ENCODE assay signal across 10 cellular contexts in genomic region chr11:128772814-128773213, GRCh38.
DNase-seq lines count a peak whose midpoint lies in the region; ATAC-seq and TF ChIP-seq lines count a peak whose summit lies in the region.
"Had no signal": no experiment of that assay in that cellular context is flagged by ENCODE, and none has a peak within 500 bp of the region (broad histone marks: within the 10 kb centered on the region; RNA-seq: fewer than 3 reads in every experiment).

No MANE protein-coding gene starts in this region.

- H3K4me1 Mint-ChIP-seq in activated B cell treated with CpG ODN at 0.5 μM for 24 hours, result peaks cover 45% of the 10 kb centered on the region

- CTCF ChIA-PET in activated B cell treated with CpG ODN at 0.5 μM for 24 hours (lab: Charles Lee), result interaction anchor here (1.1 to 2.0 kb wide), 6 partner anchors 14 to 615 kb away, joined by 3 to 7 read pairs (median 4); no protein-coding TSS in a partner anchor

- POLR2A ChIA-PET in activated B cell treated with CpG ODN at 0.5 μM for 24 hours (lab: Charles Lee), result interaction anchor here (0.9 to 2.1 kb wide), 8 partner anchors 15 to 483 kb away, joined by 3 to 6 read pairs (median 3); partner anchors contain the start of gene FLI1

- ATAC-seq in activated B cell treated with CpG ODN at 0.5 μM for 24 hours (ENCODE audit: low read depth), result peak; percentile 83
- no peak for ATAC-seq in GM21526 (IDR thresholded peaks at IDR 0.05; ENCODE audit: low FRiP score, unreplicated experiment)

- H3K4me1 ChIP-seq in effector memory CD4-positive, alpha-beta T cell (ENCODE audit: control insufficient read depth, insufficient read depth, low read length, poor library complexity, severe bottlenecking), result peaks cover 24% of the 10 kb centered on the region
- H3K4me1 ChIP-seq: parathyroid adenoma had no signal

- H3K36me3 Mint-ChIP-seq in activated B cell treated with CpG ODN at 0.5 μM for 24 hours (ENCODE audit: low read depth), result peaks cover 96% of the 10 kb centered on the region

- 0 out of 2 replicates have a peak overlapping the region, but pooled peaks have one; percentile 6 for H3K27ac ChIP-seq in HL-60 (replicated peaks)
- peak overlapping the region; percentile 15 for H3K27ac ChIP-seq in effector memory CD4-positive, alpha-beta T cell (ENCODE audit: insufficient read depth, low read length, poor library complexity, severe bottlenecking)
- H3K27ac ChIP-seq: parathyroid adenoma had no signal

- H3K27ac Mint-ChIP-seq in activated B cell treated with CpG ODN at 0.5 μM for 24 hours, result peak overlapping the region; percentile 79

- H3K9me3 ChIP-seq in effector memory CD4-positive, alpha-beta T cell (ENCODE audit: control insufficient read depth, low read length), result no peaks in the 10 kb centered on the region

- intact Hi-C loops in activated B cell treated with CpG ODN at 0.5 μM for 24 hours (cut with micrococcal nuclease), result loop anchor here (1.0 kb wide), 1 partner anchor 15 kb away; no protein-coding TSS in a partner anchor

- H3K9me3 Mint-ChIP-seq in activated B cell treated with CpG ODN at 0.5 μM for 24 hours, result no peaks in the 10 kb centered on the region

- no peaks in the 10 kb centered on the region for H3K27me3 Mint-ChIP-seq in activated B cell treated with CpG ODN at 0.5 μM for 24 hours

- peaks cover 84% of the 10 kb centered on the region for H3K36me3 ChIP-seq in effector memory CD4-positive, alpha-beta T cell (ENCODE audit: control insufficient read depth, insufficient read depth, low read length)

- TF ChIP-seq CTCF in HL-60 (IDR thresholded peaks at IDR 0.05; ENCODE audit: insufficient read depth, low read length), result no peak
- no peak for TF ChIP-seq CTCF in activated B cell treated with CpG ODN at 0.5 μM for 24 hours (IDR thresholded peaks at IDR 0.05)

- DNase-seq in HL-60 (ENCODE audit: low read depth in 1 of 2, low spot score in 1 of 2) (peak; percentile 56 to 83), activated B cell treated with CpG ODN at 0.5 μM for 24 hours (peak; percentile 50), HPDE6-E6E7 (ENCODE audit: extremely low spot score) (no peak), NCI-H2227 (lab: John Stamatoyannopoulos, UW; ENCODE audit: unreplicated experiment) (no peak), AG08396 (ENCODE audit: low spot score) (no peak)
- DNase-seq in effector memory CD4-positive, alpha-beta T cell, result peak; percentile 35 to 53 (median 50)
- peak; percentile 26 to 29 for DNase-seq in stimulated activated CD4-positive, alpha-beta T cell treated with anti-CD3 and anti-CD28 coated beads, Interleukin-4, amount 100 ng/mL, for 4 hours
- DNase-seq: NCI-H226 had no signal

- H3K4me3 Mint-ChIP-seq in activated B cell treated with CpG ODN at 0.5 μM for 24 hours, result peak overlapping the region; percentile 41

- H3K27me3 ChIP-seq in HL-60 (ENCODE audit: insufficient read depth, poor library complexity, severe bottlenecking), result no peaks in the 10 kb centered on the region
- no peaks in the 10 kb centered on the region for H3K27me3 ChIP-seq in effector memory CD4-positive, alpha-beta T cell (replicated peaks; ENCODE audit: control insufficient read depth, insufficient read depth, low read length, poor library complexity, severe bottlenecking)

- H3K4me3 ChIP-seq in HL-60 (replicated peaks; ENCODE audit: insufficient read depth, low read length), result no peak overlapping the region
- no peak overlapping the region for H3K4me3 ChIP-seq in effector memory CD4-positive, alpha-beta T cell (ENCODE audit: insufficient read depth, low read depth, low read length, poor library complexity, severe bottlenecking)

Comparison
In these comparisons a context has a peak if more than half of its experiments do, and no peak if none do; other contexts are left out.
1. DNase-seq: peak in HL-60 (2 of 2), activated B cell treated with CpG ODN at 0.5 μM for 24 hours (single experiment), effector memory CD4-positive, alpha-beta T cell (3 of 3) and stimulated activated CD4-positive, alpha-beta T cell treated with anti-CD3 and anti-CD28 coated beads, Interleukin-4, amount 100 ng/mL, for 4 hours (2 of 2); none in HPDE6-E6E7 (single experiment), NCI-H2227 (single experiment) and AG08396 (single experiment).